In the genomic region with DNA sequence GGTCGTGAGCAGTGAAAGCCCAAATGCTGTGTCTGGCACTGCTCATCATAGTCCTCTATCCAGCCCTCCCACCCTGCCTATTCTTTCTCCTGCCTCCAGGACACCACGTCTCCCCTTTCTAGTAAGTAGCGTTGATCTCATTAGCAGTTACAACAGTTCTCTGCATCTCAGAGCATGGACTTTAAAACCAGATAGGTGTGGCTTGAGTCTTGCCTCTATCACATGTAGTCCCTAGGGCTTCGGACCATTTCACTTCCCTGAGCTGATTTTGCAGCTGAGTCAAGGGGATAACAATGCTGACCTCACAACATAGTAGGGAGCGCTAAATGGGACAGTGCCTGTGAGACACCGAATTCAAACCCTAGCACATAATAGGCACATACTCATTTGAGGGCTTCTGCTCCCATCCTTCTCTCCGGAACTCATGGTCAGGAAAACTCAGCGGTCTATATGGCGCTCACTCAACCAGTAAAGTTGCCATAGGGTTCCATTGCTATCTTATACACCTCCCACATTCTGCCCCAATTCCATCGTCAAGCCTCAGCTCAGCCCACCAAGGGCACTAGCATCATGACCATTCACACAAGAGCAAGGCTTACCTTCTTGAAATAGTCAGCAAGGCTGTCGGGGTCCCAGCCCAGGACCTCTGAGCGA, we compare ENCODE assay signal across 8 cellular contexts.
DNase-seq lines count a peak whose midpoint lies in the region; ATAC-seq lines count a peak whose summit lies in the region.

No MANE protein-coding gene starts in this region.

- H3K4me1 ChIP-seq in BLaER1 (peaks cover 86% of the 10 kb centered on the region), duodenal mucosa (ENCODE audit: control insufficient read depth in 1 of 2, insufficient read depth in 2 of 2, low read length in 2 of 2) (peaks cover 1 to 21% of the 10 kb centered on the region in 2 donors)

- H4K20me1 ChIP-seq in BLaER1: peaks cover 42% of the 10 kb centered on the region

- DNase-seq in GM19238 (ENCODE audit: insufficient read length, low spot score): peak; percentile 51
- DNase-seq in substantia nigra (lab: John Stamatoyannopoulos, UW): no peak
- no peak for DNase-seq in NCI-H2029 treated with DMSO at 0.1 percent for 48 hours (lab: John Stamatoyannopoulos, UW)
- no peak for DNase-seq in COR-L47 (lab: John Stamatoyannopoulos, UW)
- DNase-seq in NCI-H1436 treated with DMSO at 0.1 percent for 48 hours (lab: John Stamatoyannopoulos, UW): no peak

- no peaks in the 10 kb centered on the region for H3K27me3 ChIP-seq in BLaER1
- no peaks in the 10 kb centered on the region for H3K27me3 ChIP-seq in duodenal mucosa (ENCODE audit: control insufficient read depth in 1 of 2, insufficient read depth in 2 of 2, low read length in 2 of 2)

- H3K4me2 ChIP-seq in BLaER1: peak overlapping the region; percentile 96

- no peaks in the 10 kb centered on the region for H3K9me3 ChIP-seq in BLaER1
- H3K9me3 ChIP-seq in duodenal mucosa (ENCODE audit: control insufficient read depth in 1 of 2, low read length in 2 of 2): no peaks in the 10 kb centered on the region

- peak; percentile 66 for ATAC-seq in HG03159 (IDR thresholded peaks at IDR 0.05; ENCODE audit: unreplicated experiment)

- H3K27ac ChIP-seq in BLaER1: peak overlapping the region; percentile 95
- peak overlapping the region; percentile 85 for H3K27ac ChIP-seq in duodenal mucosa (ENCODE audit: low read depth, low read length)
- H3K27ac ChIP-seq in substantia nigra (ENCODE audit: low read depth, low read length, poor library complexity, severe bottlenecking): peak overlapping the region; percentile 69

- H3K9ac ChIP-seq in BLaER1 (peak overlapping the region; percentile 94), duodenal mucosa (ENCODE audit: low read depth in 1 of 2, low read length in 2 of 2) (peak overlapping the region; percentile 82 to 88)

- H3K4me3 ChIP-seq in BLaER1 (peak overlapping the region; percentile 85), duodenal mucosa (ENCODE audit: low read depth in 1 of 2, low read length in 2 of 2) (peak overlapping the region; percentile 80 to 87)

- H3K36me3 ChIP-seq in BLaER1 (peaks cover 11% of the 10 kb centered on the region), duodenal mucosa (ENCODE audit: control insufficient read depth in 1 of 2, insufficient read depth in 2 of 2, low read length in 2 of 2) (no peaks in the 10 kb centered on the region)
